1 cellular context compared by ENCODE assay signal in the genomic region with DNA sequence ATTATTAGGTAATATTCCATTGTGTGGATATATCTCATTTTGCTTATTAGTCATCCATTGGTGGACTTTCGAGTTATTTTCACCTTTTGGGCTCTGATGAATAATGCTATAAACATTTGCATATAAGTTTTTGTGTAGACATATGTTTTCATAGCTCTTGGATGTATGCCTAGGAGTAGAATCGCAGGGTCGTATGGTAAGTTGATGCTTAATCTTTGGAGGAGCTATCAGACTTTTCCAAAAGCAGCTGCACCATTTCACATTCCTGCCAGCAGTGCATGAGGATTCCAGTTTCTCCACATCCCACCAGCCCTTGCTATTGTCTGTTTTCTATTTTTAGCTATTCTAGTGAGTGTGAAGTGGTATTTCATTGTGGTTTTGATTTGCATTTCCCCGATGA.
TF ChIP-seq lines count a peak whose summit lies in the region.

No MANE protein-coding gene starts in this region.

TF ChIP-seq in WTC11, 78 proteins besides CTCF, POLR2A, EP300 and RAD21 (continued from another document):
- TF ChIP-seq, protein P1, sequence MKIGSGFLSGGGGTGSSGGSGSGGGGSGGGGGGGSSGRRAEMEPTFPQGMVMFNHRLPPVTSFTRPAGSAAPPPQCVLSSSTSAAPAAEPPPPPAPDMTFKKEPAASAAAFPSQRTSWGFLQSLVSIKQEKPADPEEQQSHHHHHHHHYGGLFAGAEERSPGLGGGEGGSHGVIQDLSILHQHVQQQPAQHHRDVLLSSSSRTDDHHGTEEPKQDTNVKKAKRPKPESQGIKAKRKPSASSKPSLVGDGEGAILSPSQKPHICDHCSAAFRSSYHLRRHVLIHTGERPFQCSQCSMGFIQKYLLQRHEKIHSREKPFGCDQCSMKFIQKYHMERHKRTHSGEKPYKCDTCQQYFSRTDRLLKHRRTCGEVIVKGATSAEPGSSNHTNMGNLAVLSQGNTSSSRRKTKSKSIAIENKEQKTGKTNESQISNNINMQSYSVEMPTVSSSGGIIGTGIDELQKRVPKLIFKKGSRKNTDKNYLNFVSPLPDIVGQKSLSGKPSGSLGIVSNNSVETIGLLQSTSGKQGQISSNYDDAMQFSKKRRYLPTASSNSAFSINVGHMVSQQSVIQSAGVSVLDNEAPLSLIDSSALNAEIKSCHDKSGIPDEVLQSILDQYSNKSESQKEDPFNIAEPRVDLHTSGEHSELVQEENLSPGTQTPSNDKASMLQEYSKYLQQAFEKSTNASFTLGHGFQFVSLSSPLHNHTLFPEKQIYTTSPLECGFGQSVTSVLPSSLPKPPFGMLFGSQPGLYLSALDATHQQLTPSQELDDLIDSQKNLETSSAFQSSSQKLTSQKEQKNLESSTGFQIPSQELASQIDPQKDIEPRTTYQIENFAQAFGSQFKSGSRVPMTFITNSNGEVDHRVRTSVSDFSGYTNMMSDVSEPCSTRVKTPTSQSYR (CRISPR knock-in tag; IDR thresholded peaks at IDR 0.05): no peak
- TF ChIP-seq, protein P2, sequence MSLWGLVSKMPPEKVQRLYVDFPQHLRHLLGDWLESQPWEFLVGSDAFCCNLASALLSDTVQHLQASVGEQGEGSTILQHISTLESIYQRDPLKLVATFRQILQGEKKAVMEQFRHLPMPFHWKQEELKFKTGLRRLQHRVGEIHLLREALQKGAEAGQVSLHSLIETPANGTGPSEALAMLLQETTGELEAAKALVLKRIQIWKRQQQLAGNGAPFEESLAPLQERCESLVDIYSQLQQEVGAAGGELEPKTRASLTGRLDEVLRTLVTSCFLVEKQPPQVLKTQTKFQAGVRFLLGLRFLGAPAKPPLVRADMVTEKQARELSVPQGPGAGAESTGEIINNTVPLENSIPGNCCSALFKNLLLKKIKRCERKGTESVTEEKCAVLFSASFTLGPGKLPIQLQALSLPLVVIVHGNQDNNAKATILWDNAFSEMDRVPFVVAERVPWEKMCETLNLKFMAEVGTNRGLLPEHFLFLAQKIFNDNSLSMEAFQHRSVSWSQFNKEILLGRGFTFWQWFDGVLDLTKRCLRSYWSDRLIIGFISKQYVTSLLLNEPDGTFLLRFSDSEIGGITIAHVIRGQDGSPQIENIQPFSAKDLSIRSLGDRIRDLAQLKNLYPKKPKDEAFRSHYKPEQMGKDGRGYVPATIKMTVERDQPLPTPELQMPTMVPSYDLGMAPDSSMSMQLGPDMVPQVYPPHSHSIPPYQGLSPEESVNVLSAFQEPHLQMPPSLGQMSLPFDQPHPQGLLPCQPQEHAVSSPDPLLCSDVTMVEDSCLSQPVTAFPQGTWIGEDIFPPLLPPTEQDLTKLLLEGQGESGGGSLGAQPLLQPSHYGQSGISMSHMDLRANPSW (CRISPR knock-in tag; conservative IDR thresholded peaks at IDR 0.05; ENCODE audit: low read depth): no peak
- TF ChIP-seq ZBTB21 (CRISPR knock-in tag; IDR thresholded peaks at IDR 0.05; ENCODE audit: borderline replicate concordance): no peak
- TF ChIP-seq GABPB1 (CRISPR knock-in tag; IDR thresholded peaks at IDR 0.05): no peak
- TF ChIP-seq FOXK1 (CRISPR knock-in tag; IDR thresholded peaks at IDR 0.05): no peak
